15 cellular contexts compared by ENCODE assay signal in genomic region chr6:43848992-43849391, GRCh38.
DNase-seq lines count a peak whose midpoint lies in the region; ATAC-seq and TF ChIP-seq lines count a peak whose summit lies in the region.
"Had no signal": no experiment of that assay in that cellular context is flagged by ENCODE, and none has a peak within 500 bp of the region (broad histone marks: within the 10 kb centered on the region; RNA-seq: fewer than 3 reads in every experiment).

No MANE protein-coding gene starts in this region.

- H3K9me1 ChIP-seq in IMR-90 (ENCODE audit: insufficient read depth, low read length): peaks cover 12% of the 10 kb centered on the region; the same call in 1 of the 2 replicates

- H4K91ac ChIP-seq in IMR-90 (ENCODE audit: insufficient read depth, low read depth, low read length) (0 out of 2 replicates have a peak overlapping the region, but pooled peaks have one; percentile 98), mesenchymal stem cell (ENCODE audit: low read length) (no peak overlapping the region)

- WGBS in IMR-90 (ENCODE audit: extremely low coverage in 2 of 2, insufficient read length in 1 of 2), 2 experiments: 100% methylated on average over 2 of the region's 6 CpGs; no CpG with 5 or more reads in 1 of the 2 experiments
- 89% methylated on average over 6 of the region's 6 CpGs for WGBS in mesenchymal stem cell

- H3K79me1 ChIP-seq in IMR-90 (ENCODE audit: low read depth in 1 of 2, low read length in 2 of 2) (no peaks in the 10 kb centered on the region), mesenchymal stem cell (replicated peaks; ENCODE audit: low read length, poor library complexity, severe bottlenecking) (no peaks in the 10 kb centered on the region)

- intact Hi-C loops in IMR-90 (cut with micrococcal nuclease) (no loop called here), posterior vena cava (cut with DNase I) (no loop called here)

- no peak overlapping the region for H2BK20ac ChIP-seq in IMR-90 (ENCODE audit: low read depth, low read length)

- H3K4me3 ChIP-seq in IMR-90 (ENCODE audit: insufficient read depth, low read depth, low read length) (no peak overlapping the region), mesenchymal stem cell (ENCODE audit: insufficient read depth in 1 of 2, low read depth in 1 of 2, low read length in 2 of 2) (no peak overlapping the region)
- H3K4me3 ChIP-seq: BLaER1 treated with 17β-estradiol and CSF1 and Interleukin-3, amounts not matched to agents 10 nM and 100 nM had no signal

- H3K4me1 ChIP-seq in IMR-90 (ENCODE audit: control insufficient read depth, insufficient read depth, low read length): peaks cover 18% of the 10 kb centered on the region
- peaks cover 37% of the 10 kb centered on the region for H3K4me1 ChIP-seq in mesenchymal stem cell (ENCODE audit: control insufficient read depth, insufficient read depth, low read depth, low read length)

- H3K14ac ChIP-seq in IMR-90 (replicated peaks; ENCODE audit: low read depth, low read length) (no peak overlapping the region), mesenchymal stem cell (ENCODE audit: low read length in 2 of 2) (peak overlapping the region in 1 of 2 experiments; percentile 49)

- no TSS peak for BruUV-seq in IMR-90 (replicated peaks; lab: Mats Ljungman, UMichigan)

- no peak overlapping the region for H3K27ac ChIP-seq in IMR-90 (ENCODE audit: insufficient read depth, low read length)
- H3K27ac ChIP-seq in mesenchymal stem cell (ENCODE audit: low read length, poor library complexity, severe bottlenecking): no peak overlapping the region

- dilution Hi-C loops in IMR-90 (cut with HindIII; ENCODE audit: low sequenced_read_pairs, unreplicated experiment): no loop called here

- POLR2A ChIA-PET in IMR-90 (lab: Charles Lee; ENCODE audit: unreplicated experiment): no interaction called here
- POLR2A ChIA-PET in WTC11 (lab: Charles Lee): no interaction called here

- H2BK15ac ChIP-seq in IMR-90 (ENCODE audit: low read depth, low read length): no peak overlapping the region
- H2BK15ac ChIP-seq in mesenchymal stem cell (ENCODE audit: low read depth, poor library complexity, severe bottlenecking): no peak overlapping the region

- CTCF ChIA-PET in IMR-90 (lab: Yijun Ruan, JAX): no interaction called here
- CTCF ChIA-PET in WTC11 (lab: Charles Lee): no interaction called here

- H2BK5ac ChIP-seq in IMR-90 (ENCODE audit: low read depth, low read length, poor library complexity, severe bottlenecking): no peak overlapping the region
- no peak overlapping the region for H2BK5ac ChIP-seq in mesenchymal stem cell (ENCODE audit: low read depth, low read length, poor library complexity, severe bottlenecking)

- H3K27me3 ChIP-seq in IMR-90 (ENCODE audit: control insufficient read depth, insufficient read depth, low read length): peaks cover 23% of the 10 kb centered on the region
- H3K27me3 ChIP-seq in mesenchymal stem cell (ENCODE audit: control insufficient read depth in 1 of 2, insufficient read depth in 1 of 2, low read length in 2 of 2): peaks cover 0 to 45% of the 10 kb centered on the region in 2 experiments
- H3K27me3 ChIP-seq: BLaER1 treated with 17β-estradiol and CSF1 and Interleukin-3, amounts not matched to agents 10 nM and 100 nM had no signal

- TF ChIP-seq CTCF in IMR-90 (conservative IDR thresholded peaks at IDR 0.05; ENCODE audit: low read depth, low read length): no peak
- TF ChIP-seq CTCF in WTC11 (IDR thresholded peaks at IDR 0.05): no peak

- H2AK9ac ChIP-seq in IMR-90 (replicated peaks; ENCODE audit: low read depth, low read length, poor library complexity): no peak overlapping the region

- H3K18ac ChIP-seq in IMR-90 (ENCODE audit: low read depth, low read length) (no peak overlapping the region), mesenchymal stem cell (ENCODE audit: low read depth in 1 of 2, low read length in 2 of 2) (peak overlapping the region; percentile 5 to 69)

- H3K4me3 Mint-ChIP-seq in WTC11: no peak overlapping the region
- H3K4me3 Mint-ChIP-seq: CD4-positive, alpha-beta T cell; H9 had no signal

- 0 out of 2 replicates have a peak overlapping the region, but pooled peaks have one; percentile 58 for H3K23ac ChIP-seq in IMR-90 (ENCODE audit: low read depth, low read length)
- H3K23ac ChIP-seq in mesenchymal stem cell (ENCODE audit: low read length in 2 of 2): peak overlapping the region in 1 of 2 experiments; percentile 42

- H2AFZ ChIP-seq in IMR-90 (replicated peaks; ENCODE audit: low read length, poor library complexity) (no peak overlapping the region), mesenchymal stem cell (ENCODE audit: low read depth, low read length) (no peak overlapping the region)

- H3K27me3 Mint-ChIP-seq in WTC11 (ENCODE audit: low read depth): no peaks in the 10 kb centered on the region

- H3K9me3 ChIP-seq in IMR-90 (ENCODE audit: control insufficient read depth, insufficient read depth, low read length) (no peaks in the 10 kb centered on the region), mesenchymal stem cell (ENCODE audit: control insufficient read depth, low read length) (no peaks in the 10 kb centered on the region)
- H3K9me3 ChIP-seq: BLaER1 treated with 17β-estradiol and CSF1 and Interleukin-3, amounts not matched to agents 10 nM and 100 nM had no signal

- H3K4ac ChIP-seq in IMR-90 (ENCODE audit: low read depth, low read length) (peak overlapping the region; percentile 0; the same call in 1 of the 2 replicates), mesenchymal stem cell (ENCODE audit: low read depth in 1 of 2, low read length in 2 of 2) (no peak overlapping the region)

- peaks cover 14% of the 10 kb centered on the region for H3K4me1 Mint-ChIP-seq in WTC11

- TF ChIP-seq RAD21 in IMR-90 (IDR thresholded peaks at IDR 0.05; ENCODE audit: low read length): no peak

- peak overlapping the region; percentile 6 to 57 for H2BK12ac ChIP-seq in mesenchymal stem cell (ENCODE audit: low read length in 2 of 2)

- H4K8ac ChIP-seq in IMR-90 (ENCODE audit: low read depth in 2 of 2, low read length in 2 of 2) (no peak overlapping the region), mesenchymal stem cell (ENCODE audit: low read length) (no peak overlapping the region)

- H3K9ac ChIP-seq in IMR-90 (ENCODE audit: low read depth, low read length) (no peak overlapping the region), mesenchymal stem cell (ENCODE audit: low read length) (no peak overlapping the region)
- H3K9ac ChIP-seq: BLaER1 treated with 17β-estradiol and CSF1 and Interleukin-3, amounts not matched to agents 10 nM and 100 nM had no signal

- H4K20me1 ChIP-seq in IMR-90 (ENCODE audit: insufficient read depth, low read length): no peaks in the 10 kb centered on the region
- H4K20me1 ChIP-seq: BLaER1 treated with 17β-estradiol and CSF1 and Interleukin-3, amounts not matched to agents 10 nM and 100 nM had no signal

- H2AK5ac ChIP-seq in IMR-90 (ENCODE audit: low read depth, low read length) (0 out of 2 replicates have a peak overlapping the region, but pooled peaks have one; percentile 11), mesenchymal stem cell (ENCODE audit: low read length, severe bottlenecking) (peak overlapping the region; percentile 28)

- H3K4me2 ChIP-seq in IMR-90 (ENCODE audit: low read depth, low read length): no peak overlapping the region
- no peak overlapping the region for H3K4me2 ChIP-seq in mesenchymal stem cell (ENCODE audit: low read length, poor library complexity, severe bottlenecking)

- H4K5ac ChIP-seq in IMR-90 (ENCODE audit: low read depth, low read length): no peak overlapping the region

- H3K27ac Mint-ChIP-seq in WTC11: peak overlapping the region; percentile 37; the same call in 1 of the 2 replicates
- H3K27ac Mint-ChIP-seq: CD4-positive, alpha-beta T cell had no signal

- ATAC-seq in IMR-90 (ENCODE audit: low read depth) (no peak), WTC11 (no peak), HG03521 (IDR thresholded peaks at IDR 0.05; ENCODE audit: unreplicated experiment) (no peak)

- DNase-seq in IMR-90 (no peak), WTC11 (ENCODE audit: low spot score) (no peak), mesenchymal stem cell (no peak), posterior vena cava (ENCODE audit: low spot score) (peak; percentile 30), cerebellum (ENCODE audit: low spot score) (no peak), NCI-H69 (lab: John Stamatoyannopoulos, UW) (no peak), DMS79 (lab: John Stamatoyannopoulos, UW) (no peak)
- DNase-seq: ACHN; CD4-positive, alpha-beta T cell; DMS79 treated with DMSO at 0.1 percent for 48 hours; EL; GOT3; H9 had no signal

- no peak for TF ChIP-seq POLR2A in IMR-90 (IDR thresholded peaks at IDR 0.05; ENCODE audit: low read depth, low read length)

- no peaks in the 10 kb centered on the region for H3K9me3 Mint-ChIP-seq in WTC11
- H3K9me3 Mint-ChIP-seq: CD4-positive, alpha-beta T cell; H9 had no signal

- in situ Hi-C loops in IMR-90 (cut with MboI; ENCODE audit: low sequenced_read_pairs): no loop called here

- no peak overlapping the region for H2BK120ac ChIP-seq in IMR-90 (ENCODE audit: low read depth, low read length)
- H2BK120ac ChIP-seq in mesenchymal stem cell (ENCODE audit: low read depth, low read length): peak overlapping the region; percentile 4

- no peaks in the 10 kb centered on the region for H3K36me3 Mint-ChIP-seq in WTC11

- no peak overlapping the region for H3K56ac ChIP-seq in IMR-90 (ENCODE audit: extremely low read depth, insufficient read depth, low read length)

- H3K36me3 ChIP-seq in IMR-90 (ENCODE audit: control insufficient read depth, insufficient read depth, low read length): no peaks in the 10 kb centered on the region
- H3K36me3 ChIP-seq in mesenchymal stem cell (ENCODE audit: control insufficient read depth in 1 of 2, insufficient read depth in 2 of 2, low read depth in 1 of 2, low read length in 2 of 2): no peaks in the 10 kb centered on the region
- H3K36me3 ChIP-seq: BLaER1 treated with 17β-estradiol and CSF1 and Interleukin-3, amounts not matched to agents 10 nM and 100 nM had no signal

TF ChIP-seq in IMR-90, 13 proteins besides CTCF, POLR2A, EP300 and RAD21 (continues in another document):
- no peak for TF ChIP-seq RCOR1 (IDR thresholded peaks at IDR 0.05; ENCODE audit: insufficient replicate concordance, low read length)
- no peak for TF ChIP-seq RFX5 (IDR thresholded peaks at IDR 0.05; ENCODE audit: low read depth, low read length)
- TF ChIP-seq FOS (IDR thresholded peaks at IDR 0.05; ENCODE audit: low read depth, low read length): no peak
- TF ChIP-seq NFE2L2 (IDR thresholded peaks at IDR 0.05; ENCODE audit: low read depth, low read length): no peak
- TF ChIP-seq BHLHE40 (IDR thresholded peaks at IDR 0.05; ENCODE audit: low read depth, low read length): no peak

TF ChIP-seq in WTC11, 78 proteins besides CTCF, POLR2A, EP300 and RAD21:
- TF ChIP-seq OVOL2 (CRISPR knock-in tag; IDR thresholded peaks at IDR 0.05; ENCODE audit: borderline replicate concordance) (no peak), TCF7 (CRISPR knock-in tag; IDR thresholded peaks at IDR 0.05; ENCODE audit: low read depth) (no peak), GABPB1 (CRISPR knock-in tag; IDR thresholded peaks at IDR 0.05) (peak; percentile 68)
